Comparison of ENCODE assay signal across 10 cellular contexts in genomic region chr1:32997381-32997891, GRCh38. TPM values are rescaled to one million over a fixed set of nuclear protein-coding genes. Genes with fewer than 3 reads are reported as not detected.
DNase-seq lines count a peak whose midpoint lies in the region; ATAC-seq, FAIRE-seq and TF ChIP-seq lines count a peak whose summit lies in the region.
"Had no signal": no experiment of that assay in that cellular context is flagged by ENCODE, and none has a peak within 500 bp of the region (broad histone marks: within the 10 kb centered on the region; RNA-seq: fewer than 3 reads in every experiment).

No MANE protein-coding gene starts in this region.

- peaks cover 16% of the 10 kb centered on the region for H3F3A ChIP-seq in MM.1S (ENCODE audit: insufficient read depth, low read length)

- BruUV-seq in endothelial cell of umbilical vein (replicated peaks; lab: Mats Ljungman, UMichigan): TSS peak; percentile 51

- TF ChIP-seq CTCF in endothelial cell of umbilical vein (IDR thresholded peaks at IDR 0.05; ENCODE audit: extremely low read depth in 1 of 2, insufficient read depth in 1 of 2, low read depth in 1 of 2, low read length in 2 of 2) (no peak), osteoblast (IDR thresholded peaks at IDR 0.05; ENCODE audit: extremely low read depth, low read depth, low read length) (no peak), MM.1S (IDR thresholded peaks at IDR 0.05; ENCODE audit: low read length) (no peak)

- ATAC-seq in CD4-positive, CD25-positive, alpha-beta regulatory T cell (ENCODE audit: low read depth in 2 of 2): no peak
- no peak for ATAC-seq in GM18498 (IDR thresholded peaks at IDR 0.05; ENCODE audit: unreplicated experiment)

- peak overlapping the region; percentile 7 to 66 (median 59) for H3K27ac Mint-ChIP-seq in CD4-positive, CD25-positive, alpha-beta regulatory T cell

- H3K9me3 ChIP-seq in CD4-positive, CD25-positive, alpha-beta regulatory T cell (ENCODE audit: control insufficient read depth in 2 of 2, low read length in 2 of 2): no peaks in the 10 kb centered on the region
- no peaks in the 10 kb centered on the region for H3K9me3 ChIP-seq in endothelial cell of umbilical vein (replicated peaks; ENCODE audit: control insufficient read depth, insufficient read depth, low read length)
- no peaks in the 10 kb centered on the region for H3K9me3 ChIP-seq in osteoblast (ENCODE audit: low read depth, low read length)
- H3K9me3 ChIP-seq in MM.1S (replicated peaks; ENCODE audit: insufficient read depth, low read length): no peaks in the 10 kb centered on the region
- H3K9me3 ChIP-seq: colonic mucosa had no signal

- no peaks in the 10 kb centered on the region for H3K9me2 ChIP-seq in MM.1S (replicated peaks; ENCODE audit: insufficient read depth, low read length)

- H3K4me3 ChIP-seq in CD4-positive, CD25-positive, alpha-beta regulatory T cell (ENCODE audit: low read depth, low read length): no peak overlapping the region
- H3K4me3 ChIP-seq in endothelial cell of umbilical vein (replicated peaks in 1 of 3; ENCODE audit: insufficient read depth in 1 of 3, low read depth in 1 of 3, low read length in 3 of 3): no peak overlapping the region
- H3K4me3 ChIP-seq in osteoblast (ENCODE audit: insufficient read depth, low read length): no peak overlapping the region
- no peak overlapping the region for H3K4me3 ChIP-seq in MM.1S (ENCODE audit: low read length)
- H3K4me3 ChIP-seq: colonic mucosa had no signal

- POLR2A ChIA-PET in endothelial cell of umbilical vein (lab: Charles Lee): interaction anchor here (0.5 to 2.6 kb wide), 5 partner anchors 9 to 615 kb away, joined by 3 to 15 read pairs (median 5); partner anchors contain the start of gene RNF19B

- FAIRE-seq in endothelial cell of umbilical vein (lab: Jason Lieb, UNC): no peak

- peak; percentile 40 for TF ChIP-seq POLR2A in endothelial cell of umbilical vein (IDR thresholded peaks at IDR 0.05; ENCODE audit: low read depth, low read length)

- peaks cover 0 to 23% (median 14%) of the 10 kb centered on the region in 4 donors for H3K4me1 Mint-ChIP-seq in CD4-positive, CD25-positive, alpha-beta regulatory T cell

- intact Hi-C loops in endothelial cell of umbilical vein (cut with micrococcal nuclease): loop anchor here (1.0 to 2.0 kb wide), 2 partner anchors 8 to 17 kb away; no protein-coding TSS in a partner anchor

- no peaks in the 10 kb centered on the region for H3K27me3 ChIP-seq in CD4-positive, CD25-positive, alpha-beta regulatory T cell (ENCODE audit: control insufficient read depth, insufficient read depth, low read length)
- no peaks in the 10 kb centered on the region for H3K27me3 ChIP-seq in endothelial cell of umbilical vein (ENCODE audit: control insufficient read depth in 2 of 2, insufficient read depth in 2 of 2, low read length in 2 of 2)
- no peaks in the 10 kb centered on the region for H3K27me3 ChIP-seq in osteoblast (ENCODE audit: insufficient read depth, low read length)
- no peaks in the 10 kb centered on the region for H3K27me3 ChIP-seq in MM.1S (replicated peaks; ENCODE audit: insufficient read depth, low read length)
- H3K27me3 ChIP-seq: colonic mucosa had no signal

- no peaks in the 10 kb centered on the region for H3K36me3 ChIP-seq in CD4-positive, CD25-positive, alpha-beta regulatory T cell (ENCODE audit: control insufficient read depth, insufficient read depth, low read length)
- H3K36me3 ChIP-seq in endothelial cell of umbilical vein (ENCODE audit: control insufficient read depth in 2 of 2, extremely low read depth in 1 of 2, insufficient read depth in 2 of 2, low read length in 2 of 2) (no peaks in the 10 kb centered on the region), osteoblast (ENCODE audit: insufficient read depth, low read length) (no peaks in the 10 kb centered on the region), MM.1S (replicated peaks; ENCODE audit: insufficient read depth, low read length) (no peaks in the 10 kb centered on the region)
- H3K36me3 ChIP-seq: colonic mucosa had no signal

- H3K4me1 ChIP-seq in CD4-positive, CD25-positive, alpha-beta regulatory T cell (ENCODE audit: control insufficient read depth, insufficient read depth, low read length, poor library complexity, severe bottlenecking): peaks cover 2% of the 10 kb centered on the region
- peaks cover 45% of the 10 kb centered on the region for H3K4me1 ChIP-seq in endothelial cell of umbilical vein (ENCODE audit: control insufficient read depth, extremely low read depth, insufficient read depth, low read length)
- H3K4me1 ChIP-seq in osteoblast (ENCODE audit: insufficient read depth, low read length): peaks cover 27% of the 10 kb centered on the region
- H3K4me1 ChIP-seq in MM.1S (ENCODE audit: low read length): peaks cover 15% of the 10 kb centered on the region

- no peak for DNase-seq in CD4-positive, CD25-positive, alpha-beta regulatory T cell
- peak; percentile 96 for DNase-seq in NCI-H226
- peak; percentile 84 for DNase-seq in endothelial cell of umbilical vein (ENCODE audit: low read depth, low spot score)
- DNase-seq in osteoblast (ENCODE audit: insufficient read length, low spot score, missing footprints): peak; percentile 90
- DNase-seq in HT-29 (ENCODE audit: low spot score): no peak
- no peak for DNase-seq in germinal center (ENCODE audit: low spot score)
- DNase-seq in MM.1S: no peak
- DNase-seq: colonic mucosa had no signal

- H3K9me3 Mint-ChIP-seq in CD4-positive, CD25-positive, alpha-beta regulatory T cell: no peaks in the 10 kb centered on the region

- H3K27me3 Mint-ChIP-seq in CD4-positive, CD25-positive, alpha-beta regulatory T cell: no peaks in the 10 kb centered on the region

- no peaks in the 10 kb centered on the region for H3K36me3 Mint-ChIP-seq in CD4-positive, CD25-positive, alpha-beta regulatory T cell

- dilution Hi-C loops in endothelial cell of umbilical vein (cut with MboI; ENCODE audit: extremely low pct_ligation_motif_present, low sequenced_read_pairs): no loop called here

- H4K20me1 ChIP-seq in endothelial cell of umbilical vein (replicated peaks; ENCODE audit: control insufficient read depth, extremely low read depth, insufficient read depth, low read length) (no peaks in the 10 kb centered on the region), osteoblast (ENCODE audit: insufficient read depth, low read length) (no peaks in the 10 kb centered on the region), MM.1S (ENCODE audit: insufficient read depth, low read length) (no peaks in the 10 kb centered on the region)

- no peak overlapping the region for H2AFZ ChIP-seq in endothelial cell of umbilical vein (ENCODE audit: low read depth, low read length)
- no peak overlapping the region for H2AFZ ChIP-seq in osteoblast (ENCODE audit: low read length)
- no peak overlapping the region for H2AFZ ChIP-seq in MM.1S (ENCODE audit: low read length)

- H3K79me2 ChIP-seq in endothelial cell of umbilical vein (ENCODE audit: control insufficient read depth, insufficient read depth, low read length) (no peaks in the 10 kb centered on the region), osteoblast (ENCODE audit: insufficient read depth, low read length) (no peaks in the 10 kb centered on the region), MM.1S (ENCODE audit: low read length) (no peaks in the 10 kb centered on the region)

- H3K9ac ChIP-seq in endothelial cell of umbilical vein (replicated peaks; ENCODE audit: extremely low read depth, insufficient read depth, low read length) (peak overlapping the region; percentile 36), MM.1S (ENCODE audit: low read length) (no peak overlapping the region)

- H3K4me3 Mint-ChIP-seq in CD4-positive, CD25-positive, alpha-beta regulatory T cell: no peak overlapping the region

- H3K27ac ChIP-seq in CD4-positive, CD25-positive, alpha-beta regulatory T cell (ENCODE audit: insufficient read depth, low read length, poor library complexity, severe bottlenecking): no peak overlapping the region
- peak overlapping the region; percentile 81 for H3K27ac ChIP-seq in endothelial cell of umbilical vein (ENCODE audit: insufficient read depth, low read depth, low read length)
- peak overlapping the region; percentile 90 for H3K27ac ChIP-seq in osteoblast (ENCODE audit: low read depth, low read length)
- no peak overlapping the region for H3K27ac ChIP-seq in MM.1S (ENCODE audit: low read length)
- H3K27ac ChIP-seq: colonic mucosa, VCaP had no signal

- CTCF ChIA-PET in endothelial cell of umbilical vein (lab: Charles Lee): interaction anchor here (1.1 to 3.0 kb wide), 10 partner anchors 9 to 105 kb away, joined by 3 to 47 read pairs (median 4); no protein-coding TSS in a partner anchor

- H3K9me1 ChIP-seq in endothelial cell of umbilical vein (replicated peaks; ENCODE audit: control insufficient read depth, extremely low read depth, insufficient read depth, low read length): no peaks in the 10 kb centered on the region

- H3K4me2 ChIP-seq in endothelial cell of umbilical vein (ENCODE audit: insufficient read depth, low read length) (peak overlapping the region; percentile 32), osteoblast (ENCODE audit: insufficient read depth, low read length) (peak overlapping the region; percentile 1), MM.1S (ENCODE audit: low read depth, low read length) (no peak overlapping the region)

RNA-seq across cellular contexts. Expression of gene RNF19B, which starts 32.8 kb away (rescaled TPM):
- 44.9 TPM for total RNA-seq in CD4-positive, CD25-positive, alpha-beta regulatory T cell
- 1 to 10 TPM; 2.0 to 2.6 (median 2.4) TPM for polyA plus RNA-seq in CD4-positive, CD25-positive, alpha-beta regulatory T cell
- total RNA-seq in endothelial cell of umbilical vein (24.2 and 25.6 TPM in 2 replicates), osteoblast (14.5 and 19.7 TPM in 2 replicates)
- polyA plus RNA-seq in endothelial cell of umbilical vein: 19.2 and 19.6 TPM in 2 replicates
- polyA plus RNA-seq in endothelial cell of umbilical vein (2011; cell fraction: cytosol; rRNA removed): 24.0 and 26.1 TPM in 2 replicates
- 13.0 and 13.6 TPM in 2 replicates for polyA plus RNA-seq in endothelial cell of umbilical vein (2011; cell fraction: nucleus; rRNA removed)
- polyA plus RNA-seq in endothelial cell of umbilical vein (2012): 26.1 and 29.0 TPM in 2 replicates
- 25.3 and 31.0 TPM in 2 replicates for polyA minus RNA-seq in endothelial cell of umbilical vein
- 9.6 TPM for polyA minus RNA-seq in endothelial cell of umbilical vein (2011; cell fraction: cytosol; rRNA and poly(A)+ RNA removed)
- 9.5 and 9.8 TPM in 2 replicates for polyA minus RNA-seq in endothelial cell of umbilical vein (2011; cell fraction: nucleus; rRNA and poly(A)+ RNA removed)
- total RNA-seq in HT-29 (2014; rRNA removed; shearing (Covaris generic)): 15.8 and 19.2 TPM in 2 replicates

RNA-seq across cellular contexts. Expression of gene AK2, which starts 39.2 kb away (rescaled TPM):
- 55.3 TPM for total RNA-seq in CD4-positive, CD25-positive, alpha-beta regulatory T cell
- 100 to 1,000 TPM; 111 to 122 (median 115) TPM for polyA plus RNA-seq in CD4-positive, CD25-positive, alpha-beta regulatory T cell
- total RNA-seq in endothelial cell of umbilical vein (131 and 134 TPM in 2 replicates), osteoblast (89.3 and 139 TPM in 2 replicates)
- 71.4 and 107 TPM in 2 replicates for polyA plus RNA-seq in endothelial cell of umbilical vein
- 180 and 198 TPM in 2 replicates for polyA plus RNA-seq in endothelial cell of umbilical vein (2011; cell fraction: cytosol; rRNA removed)
- 129 and 207 TPM in 2 replicates for polyA plus RNA-seq in endothelial cell of umbilical vein (2011; cell fraction: nucleus; rRNA removed)
- polyA plus RNA-seq in endothelial cell of umbilical vein (2012): 115 and 131 TPM in 2 replicates
- polyA minus RNA-seq in endothelial cell of umbilical vein: 48.3 and 61.9 TPM in 2 replicates
- polyA minus RNA-seq in endothelial cell of umbilical vein (2011; cell fraction: cytosol; rRNA and poly(A)+ RNA removed): 106 TPM
- 50.1 and 83.7 TPM in 2 replicates for polyA minus RNA-seq in endothelial cell of umbilical vein (2011; cell fraction: nucleus; rRNA and poly(A)+ RNA removed)
- total RNA-seq in HT-29 (2014; rRNA removed; shearing (Covaris generic)): 204 and 223 TPM in 2 replicates

Comparison
In these comparisons a context has a peak if more than half of its experiments do, and no peak if none do; other contexts are left out.
1. DNase-seq: peak in NCI-H226 (single experiment), endothelial cell of umbilical vein (single experiment) and osteoblast (single experiment); none in CD4-positive, CD25-positive, alpha-beta regulatory T cell (0 of 3), HT-29 (single experiment), germinal center (single experiment) and MM.1S (single experiment).
2. H3K27ac ChIP-seq: peak in endothelial cell of umbilical vein (single experiment) and osteoblast (single experiment); none in CD4-positive, CD25-positive, alpha-beta regulatory T cell (single experiment) and MM.1S (single experiment).